15 cellular contexts compared by ENCODE assay signal in genomic region chr3:41933154-41933676, GRCh38. TPM values are rescaled to one million over a fixed set of nuclear protein-coding genes. Genes with fewer than 3 reads are reported as not detected.
A peak's percentile ranks its signal among the peaks of the same experiment; 100 is the strongest.
DNase-seq lines count a peak whose midpoint lies in the region; ATAC-seq and TF ChIP-seq lines count a peak whose summit lies in the region.
"Had no signal": no experiment of that assay in that cellular context is flagged by ENCODE, and none has a peak within 500 bp of the region (broad histone marks: within the 10 kb centered on the region; RNA-seq: fewer than 3 reads in every experiment).

No MANE protein-coding gene starts in this region.

- DNase-seq in EL (peak; percentile 85), PC-9 (peak; percentile 29 to 92), esophagus muscularis mucosa (ENCODE audit: extremely low spot score) (peak; percentile 37), neural progenitor cell (ENCODE audit: low spot score) (no peak), Kasumi-1 (lab: John Stamatoyannopoulos, UW) (no peak)
- DNase-seq: activated T-cell treated with anti-CD3 and anti-CD28 coated beads, Interleukin-2, amount 50 U/mL, for 48 hours; COR-L47; head of caudate nucleus; NCI-H1930 had no signal

- no TSS peak for BruUV-seq in PC-9 (replicated peaks; lab: Mats Ljungman, UMichigan)

- no peaks in the 10 kb centered on the region for H3K27me3 Mint-ChIP-seq in neural progenitor cell (ENCODE audit: insufficient read depth, low read depth)
- H3K27me3 Mint-ChIP-seq: central memory CD8-positive, alpha-beta T cell had no signal

- H3K36me3 Mint-ChIP-seq in neural progenitor cell = peaks cover 22% of the 10 kb centered on the region

- H3K9ac ChIP-seq in rectal smooth muscle tissue (ENCODE audit: low read length) (no peak overlapping the region), neural progenitor cell (no peak overlapping the region)

- no peak for TF ChIP-seq POLR2A in esophagus muscularis mucosa (IDR thresholded peaks at IDR 0.05; ENCODE audit: low read depth)

- TF ChIP-seq EP300 in esophagus muscularis mucosa (IDR thresholded peaks at IDR 0.05) = no peak

- H3K4me2 ChIP-seq in PC-9 (peak overlapping the region; percentile 17; the same call in 1 of the 2 replicates), neural progenitor cell (no peak overlapping the region)

- H3F3A ChIP-seq in PC-9 (ENCODE audit: insufficient read depth, low read depth) (peaks cover 19% of the 10 kb centered on the region; the same call in 1 of the 2 replicates), neural progenitor cell (ENCODE audit: low read depth) (no peaks in the 10 kb centered on the region)

- H3K27me3 ChIP-seq in PC-9 (ENCODE audit: insufficient read depth, low read depth) (no peaks in the 10 kb centered on the region), esophagus muscularis mucosa (no peaks in the 10 kb centered on the region), rectal smooth muscle tissue (ENCODE audit: control insufficient read depth, insufficient read depth, low read length) (no peaks in the 10 kb centered on the region), neural progenitor cell (no peaks in the 10 kb centered on the region)

- peaks cover 10% of the 10 kb centered on the region for H3K9me3 Mint-ChIP-seq in neural progenitor cell

- H3K36me3 ChIP-seq in PC-9 (ENCODE audit: low read depth) (no peaks in the 10 kb centered on the region), esophagus muscularis mucosa (no peaks in the 10 kb centered on the region), rectal smooth muscle tissue (ENCODE audit: control insufficient read depth, insufficient read depth, low read length) (no peaks in the 10 kb centered on the region), neural progenitor cell (no peaks in the 10 kb centered on the region)

- H3K27ac Mint-ChIP-seq in neural progenitor cell = no peak overlapping the region
- H3K27ac Mint-ChIP-seq: WTC11 had no signal

- CTCF ChIA-PET in PC-9 (lab: Charles Lee) = no interaction called here

- TF ChIP-seq CTCF in PC-9 (conservative IDR thresholded peaks at IDR 0.05) (no peak), esophagus muscularis mucosa (IDR thresholded peaks at IDR 0.05) (no peak), neural progenitor cell (IDR thresholded peaks at IDR 0.05) (no peak)

- no peaks in the 10 kb centered on the region for H3K4me1 Mint-ChIP-seq in neural progenitor cell
- H3K4me1 Mint-ChIP-seq: WTC11 had no signal

- H3K9me3 ChIP-seq in PC-9 (ENCODE audit: insufficient read depth, low read depth) (no peaks in the 10 kb centered on the region), esophagus muscularis mucosa (no peaks in the 10 kb centered on the region), neural progenitor cell (ENCODE audit: low read depth) (no peaks in the 10 kb centered on the region)

- H3K27ac ChIP-seq in PC-9 (no peak overlapping the region), esophagus muscularis mucosa (replicated peaks in 1 of 4) (peak overlapping the region in 3 of 4 donors; percentile 48 to 58 (median 48)), rectal smooth muscle tissue (ENCODE audit: low read depth, low read length) (peak overlapping the region; percentile 43), neural progenitor cell (no peak overlapping the region)

- intact Hi-C loops in PC-9 (cut with micrococcal nuclease; ENCODE audit: unreplicated experiment) = loop anchor here (1.0 kb wide), 1 partner anchor 58 kb away; no protein-coding TSS in a partner anchor
- intact Hi-C loops in esophagus muscularis mucosa (cut with DNase I) = no loop called here

- H2AFZ ChIP-seq in PC-9 = no peak overlapping the region
- H2AFZ ChIP-seq in neural progenitor cell (replicated peaks) = no peak overlapping the region

- ATAC-seq in HG02884 (IDR thresholded peaks at IDR 0.05; ENCODE audit: unreplicated experiment) (no peak), HG03442 (IDR thresholded peaks at IDR 0.05; ENCODE audit: unreplicated experiment) (no peak)
- ATAC-seq: GM12878, WTC11 had no signal

- POLR2A ChIA-PET in PC-9 (lab: Charles Lee; ENCODE audit: unreplicated experiment) = interaction anchor here (0.6 to 0.7 kb wide), 3 partner anchors 20 to 147 kb away, joined by 4 to 11 read pairs (median 7); no protein-coding TSS in a partner anchor

- H4K20me1 ChIP-seq in PC-9 (ENCODE audit: insufficient read depth) (peaks cover 3% of the 10 kb centered on the region; the same call in 1 of the 2 replicates), neural progenitor cell (ENCODE audit: low read depth) (no peaks in the 10 kb centered on the region)

- H3K4me3 ChIP-seq in PC-9 = no peak overlapping the region
- no peak overlapping the region for H3K4me3 ChIP-seq in esophagus muscularis mucosa
- no peak overlapping the region for H3K4me3 ChIP-seq in rectal smooth muscle tissue (ENCODE audit: low read length)
- no peak overlapping the region for H3K4me3 ChIP-seq in neural progenitor cell
- H3K4me3 ChIP-seq: GM12878 had no signal

- H3K9me2 ChIP-seq in PC-9 (ENCODE audit: insufficient read depth) = no peaks in the 10 kb centered on the region

- H3K79me2 ChIP-seq in PC-9 (ENCODE audit: low read depth) (no peaks in the 10 kb centered on the region), neural progenitor cell (ENCODE audit: low read depth) (no peaks in the 10 kb centered on the region)

- H3K4me3 Mint-ChIP-seq in neural progenitor cell = no peak overlapping the region
- H3K4me3 Mint-ChIP-seq: central memory CD8-positive, alpha-beta T cell; WTC11 had no signal

- H3K4me1 ChIP-seq in PC-9 (replicated peaks; ENCODE audit: insufficient read depth) = peaks cover 23% of the 10 kb centered on the region
- H3K4me1 ChIP-seq in esophagus muscularis mucosa = peaks cover 0 to 24% (median 19%) of the 10 kb centered on the region in 4 donors
- peaks cover 2% of the 10 kb centered on the region for H3K4me1 ChIP-seq in rectal smooth muscle tissue (ENCODE audit: control insufficient read depth, insufficient read depth, low read length)
- H3K4me1 ChIP-seq in neural progenitor cell = no peaks in the 10 kb centered on the region

- 49% methylated on average over 3 of the region's 3 CpGs for WGBS in esophagus muscularis mucosa

RNA-seq across cellular contexts. Expression of gene ULK4, which starts 28.7 kb away (rescaled TPM):
- total RNA-seq in PC-9 (2021) (5.9 and 8.7 TPM in 2 replicates), esophagus muscularis mucosa (10 to 100 TPM in 2 of 4 donors, 1 to 10 TPM in 2; 4.2 to 15.4 (median 11.0) TPM), neural progenitor cell (ENCODE audit: low replicate concordance) (27.2 and 33.0 TPM in 2 replicates)

Comparison
In these comparisons a context has a peak if more than half of its experiments do, and no peak if none do; other contexts are left out.
1. DNase-seq: peak in EL (single experiment), PC-9 (2 of 2) and esophagus muscularis mucosa (single experiment); none in neural progenitor cell (single experiment) and Kasumi-1 (0 of 2).
2. H3K27ac ChIP-seq: peak in esophagus muscularis mucosa (3 of 4) and rectal smooth muscle tissue (single experiment); none in PC-9 (single experiment) and neural progenitor cell (single experiment).